9 cellular contexts compared by ENCODE assay signal in genomic region chr11:42482822-42483221, GRCh38.
"Had no signal": no experiment of that assay in that cellular context is flagged by ENCODE, and none has a peak within 500 bp of the region (broad histone marks: within the 10 kb centered on the region; RNA-seq: fewer than 3 reads in every experiment).

No MANE protein-coding gene starts in this region.

- ATAC-seq: HCT116, K562 had no signal

- H3K9ac ChIP-seq: GM23248 had no signal

- H3K4me3 ChIP-seq: GM23248, HAP-1, K562 had no signal

- H3K9me3 ChIP-seq: HAP-1 had no signal

- DNase-seq: GM23248, GOT3, H7, HFFc6, IMR-90 had no signal

- H3K27ac ChIP-seq: GM23248, HL-60 had no signal

- H3K36me3 ChIP-seq: HAP-1 had no signal

- H2AFZ ChIP-seq: GM23248 had no signal

- H3K4me1 ChIP-seq: HAP-1 had no signal
